In genomic region chr17:31374083-31374447, GRCh38 we compare ENCODE assay signal across 22 cellular contexts. TPM values are rescaled to one million over a fixed set of nuclear protein-coding genes. Genes with fewer than 3 reads are reported as not detected.
DNase-seq lines count a peak whose midpoint lies in the region; ATAC-seq, FAIRE-seq and TF ChIP-seq lines count a peak whose summit lies in the region.
"Had no signal": no experiment of that assay in that cellular context is flagged by ENCODE, and none has a peak within 500 bp of the region (broad histone marks: within the 10 kb centered on the region; RNA-seq: fewer than 3 reads in every experiment).

No MANE protein-coding gene starts in this region.

- FAIRE-seq in GM19239 (lab: Jason Lieb, UNC) = peak; percentile 87

- peaks cover 18% of the 10 kb centered on the region for H3K36me3 ChIP-seq in lower lobe of right lung

- H3K27ac ChIP-seq in C4-2B (peak overlapping the region; percentile 64; the same call in 1 of the 2 replicates), lower lobe of right lung (no peak overlapping the region)
- H3K27ac ChIP-seq: epithelial cell of prostate, PC-9 had no signal

- no peaks in the 10 kb centered on the region for H3K27me3 ChIP-seq in lower lobe of right lung (ENCODE audit: low read depth)
- H3K27me3 ChIP-seq: upper lobe of left lung had no signal

- ATAC-seq in lower lobe of right lung (peak; percentile 59 to 74), HG02970 (IDR thresholded peaks at IDR 0.05; ENCODE audit: low FRiP score, unreplicated experiment) (no peak)

- DNase-seq in GM19239 (ENCODE audit: insufficient read length, low spot score) (no peak), SKM-1 (lab: John Stamatoyannopoulos, UW; ENCODE audit: unreplicated experiment) (peak; percentile 92), lower lobe of right lung (no peak), NCI-H1930 (lab: John Stamatoyannopoulos, UW) (no peak), islet precursor cell (no peak)
- DNase-seq: activated CD4-positive, CD25-positive, alpha-beta regulatory T cell; activated naive CD4-positive, alpha-beta T cell treated with anti-CD3 and anti-CD28 coated beads for 36 hours; C1 segment of cervical spinal cord; Calu3; effector CD4-positive, alpha-beta T cell; mammary epithelial cell; NCI-H1417 treated with DMSO at 0.1 percent for 48 hours; PC-9; right cardiac atrium; SHP77; stimulated activated CD4-positive, alpha-beta T cell treated with anti-CD3 and anti-CD28 coated beads, Interleukin-4, amount 100 ng/mL, for 4 hours; stimulated activated naive B cell treated with anti-CD40 and anti-IgM and Interleukin-4, amounts not matched to agents 10 μg/mL and 1 μg/mL and 100 μg/mL, for 72 hours; upper lobe of left lung had no signal

- no peaks in the 10 kb centered on the region for H3K9me3 ChIP-seq in lower lobe of right lung
- H3K9me3 ChIP-seq: upper lobe of left lung had no signal

- H3K4me3 ChIP-seq in lower lobe of right lung = no peak overlapping the region
- H3K4me3 ChIP-seq: PC-9, upper lobe of left lung had no signal

- TF ChIP-seq CTCF in C4-2B (conservative IDR thresholded peaks at IDR 0.05) (no peak), lower lobe of right lung (IDR thresholded peaks at IDR 0.05) (no peak)

- peaks cover 25% of the 10 kb centered on the region for H3K4me1 ChIP-seq in lower lobe of right lung

- intact Hi-C loops in lower lobe of right lung (cut with DNase I) = no loop called here

RNA-seq across cellular contexts. Expression of gene RAB11FIP4, which starts 17.4 kb away (rescaled TPM):
- 15.7 TPM for total RNA-seq in lower lobe of right lung

RNA-seq across cellular contexts. Expression of gene EVI2A, which starts 52.6 kb away (rescaled TPM):
- 45.2 TPM for total RNA-seq in lower lobe of right lung
- total RNA-seq: Calu3, NCI-H460, PC-9 had no signal
